In the genomic region with DNA sequence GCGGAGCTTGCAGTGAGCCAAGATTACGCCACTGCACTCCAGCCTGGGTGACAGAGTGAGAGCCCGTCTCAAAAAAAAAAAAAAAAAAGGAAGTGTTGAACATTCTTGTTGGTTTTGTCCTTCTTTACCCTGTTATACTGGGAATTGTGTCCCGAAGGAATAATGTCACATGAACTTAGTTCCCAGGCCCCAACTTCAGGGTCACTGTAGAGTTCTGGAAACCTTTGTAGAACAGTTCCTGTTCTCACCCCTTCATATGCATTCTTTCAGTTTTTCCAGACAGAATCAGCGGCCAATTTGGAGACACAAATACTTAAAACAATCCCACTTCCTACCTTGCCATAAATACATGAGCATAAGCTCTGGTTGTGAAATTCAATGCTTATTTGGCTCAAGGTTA, we compare ENCODE assay signal across 20 cellular contexts.
"Had no signal": no experiment of that assay in that cellular context is flagged by ENCODE, and none has a peak within 500 bp of the region (broad histone marks: within the 10 kb centered on the region; RNA-seq: fewer than 3 reads in every experiment).

No MANE protein-coding gene starts in this region.

- DNase-seq: central memory CD4-positive, alpha-beta T cell; erythroblast; gastrocnemius medialis; immature natural killer cell; natural killer cell; nucleus accumbens; ovary; right lobe of liver; spleen; stimulated activated CD4-positive, alpha-beta T cell treated with anti-CD3 and anti-CD28 coated beads, Interleukin-15, amount 100 ng/mL, for 24 hours; stimulated activated CD4-positive, alpha-beta T cell treated with anti-CD3 and anti-CD28 coated beads, Interleukin-1b, Interleukin-23, amount 100 ng/mL, for 48 hours; stimulated activated CD4-positive, alpha-beta T cell treated with anti-CD3 and anti-CD28 coated beads, Interleukin-4, amount 100 ng/mL, for 24 hours; tibial artery; upper lobe of left lung; uterus had no signal

- H3K27ac Mint-ChIP-seq: dendritic cell treated with granulocyte-macrophage colony-stimulating factor and Interleukin-4, amounts not matched to agents 40 ng/mL and 50 ng/mL, for 4 days; immature natural killer cell; natural killer cell; neural progenitor cell; progenitor cell of endocrine pancreas; stimulated activated memory B cell treated with anti-CD40 and anti-IgM and Interleukin-4, amounts not matched to agents 10 μg/mL and 1 μg/mL and 100 μg/mL, for 72 hours; stimulated activated naive CD8-positive, alpha-beta T cell treated with anti-CD3 and anti-CD28 coated beads, Interleukin-15, Interleukin-2, amounts not matched to agents 100 ng/mL and 50 ng/mL, for 24 hours had no signal

- ATAC-seq: gastrocnemius medialis; natural killer cell; stimulated activated memory B cell treated with anti-CD40 and anti-IgM and Interleukin-4, amounts not matched to agents 10 μg/mL and 1 μg/mL and 100 μg/mL, for 72 hours had no signal

- H3K4me1 Mint-ChIP-seq: neural progenitor cell had no signal

- H3K4me3 Mint-ChIP-seq: dendritic cell treated with granulocyte-macrophage colony-stimulating factor and Interleukin-4, amounts not matched to agents 40 ng/mL and 50 ng/mL, for 4 days; immature natural killer cell; natural killer cell; neural progenitor cell; stimulated activated memory B cell treated with anti-CD40 and anti-IgM and Interleukin-4, amounts not matched to agents 10 μg/mL and 1 μg/mL and 100 μg/mL, for 72 hours; stimulated activated naive CD8-positive, alpha-beta T cell treated with anti-CD3 and anti-CD28 coated beads, Interleukin-15, Interleukin-2, amounts not matched to agents 100 ng/mL and 50 ng/mL, for 24 hours had no signal

- H3K4me3 ChIP-seq: gastrocnemius medialis, neural progenitor cell, ovary, right lobe of liver, spleen, tibial artery, upper lobe of left lung, uterus had no signal

- H3K27me3 Mint-ChIP-seq: progenitor cell of endocrine pancreas; stimulated activated memory B cell treated with anti-CD40 and anti-IgM and Interleukin-4, amounts not matched to agents 10 μg/mL and 1 μg/mL and 100 μg/mL, for 72 hours had no signal

- H3K36me3 Mint-ChIP-seq: natural killer cell; stimulated activated memory B cell treated with anti-CD40 and anti-IgM and Interleukin-4, amounts not matched to agents 10 μg/mL and 1 μg/mL and 100 μg/mL, for 72 hours had no signal

- H3K9me3 Mint-ChIP-seq: dendritic cell treated with granulocyte-macrophage colony-stimulating factor and Interleukin-4, amounts not matched to agents 40 ng/mL and 50 ng/mL, for 4 days; natural killer cell; stimulated activated memory B cell treated with anti-CD40 and anti-IgM and Interleukin-4, amounts not matched to agents 10 μg/mL and 1 μg/mL and 100 μg/mL, for 72 hours had no signal
